ENCODE assay signal across 1 cellular context in genomic region chr16:2034695-2035430, GRCh38.
A peak's percentile ranks its signal among the peaks of the same experiment; 100 is the strongest.
TF ChIP-seq lines count a peak whose summit lies in the region.

No MANE protein-coding gene starts in this region.

TF ChIP-seq in liver, 16 proteins besides CTCF, POLR2A, EP300 and RAD21:
- TF ChIP-seq REST (IDR thresholded peaks at IDR 0.05) = peak; percentile 45
- TF ChIP-seq YY1 (IDR thresholded peaks at IDR 0.05) = peak; percentile 26
- no peak for TF ChIP-seq FOXA2 (IDR thresholded peaks at IDR 0.05)
- no peak for TF ChIP-seq JUND (IDR thresholded peaks at IDR 0.05)
- no peak for TF ChIP-seq TAF1 (conservative IDR thresholded peaks at IDR 0.05)
- TF ChIP-seq RXRA (IDR thresholded peaks at IDR 0.05) = peak in 1 of 2 donors; percentile 3
- TF ChIP-seq, protein P1, sequence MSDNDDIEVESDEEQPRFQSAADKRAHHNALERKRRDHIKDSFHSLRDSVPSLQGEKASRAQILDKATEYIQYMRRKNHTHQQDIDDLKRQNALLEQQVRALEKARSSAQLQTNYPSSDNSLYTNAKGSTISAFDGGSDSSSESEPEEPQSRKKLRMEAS (IDR thresholded peaks at IDR 0.05) = no peak
- TF ChIP-seq HNF4G (IDR thresholded peaks at IDR 0.05) = no peak
- peak; percentile 48 to 51 for TF ChIP-seq HNF4A (conservative IDR thresholded peaks at IDR 0.05)
- peak; percentile 58 for TF ChIP-seq SP1 (IDR thresholded peaks at IDR 0.05)
- no peak for TF ChIP-seq NR2F2 (IDR thresholded peaks at IDR 0.05)
- no peak for TF ChIP-seq GABPA (IDR thresholded peaks at IDR 0.05 in 1 of 2, conservative IDR thresholded peaks at IDR 0.05 in 1 of 2)
- no peak for TF ChIP-seq ATF3 (IDR thresholded peaks at IDR 0.05)
- TF ChIP-seq EGR1 (IDR thresholded peaks at IDR 0.05; ENCODE audit: low read depth in 2 of 2) = no peak
